In the genomic region with DNA sequence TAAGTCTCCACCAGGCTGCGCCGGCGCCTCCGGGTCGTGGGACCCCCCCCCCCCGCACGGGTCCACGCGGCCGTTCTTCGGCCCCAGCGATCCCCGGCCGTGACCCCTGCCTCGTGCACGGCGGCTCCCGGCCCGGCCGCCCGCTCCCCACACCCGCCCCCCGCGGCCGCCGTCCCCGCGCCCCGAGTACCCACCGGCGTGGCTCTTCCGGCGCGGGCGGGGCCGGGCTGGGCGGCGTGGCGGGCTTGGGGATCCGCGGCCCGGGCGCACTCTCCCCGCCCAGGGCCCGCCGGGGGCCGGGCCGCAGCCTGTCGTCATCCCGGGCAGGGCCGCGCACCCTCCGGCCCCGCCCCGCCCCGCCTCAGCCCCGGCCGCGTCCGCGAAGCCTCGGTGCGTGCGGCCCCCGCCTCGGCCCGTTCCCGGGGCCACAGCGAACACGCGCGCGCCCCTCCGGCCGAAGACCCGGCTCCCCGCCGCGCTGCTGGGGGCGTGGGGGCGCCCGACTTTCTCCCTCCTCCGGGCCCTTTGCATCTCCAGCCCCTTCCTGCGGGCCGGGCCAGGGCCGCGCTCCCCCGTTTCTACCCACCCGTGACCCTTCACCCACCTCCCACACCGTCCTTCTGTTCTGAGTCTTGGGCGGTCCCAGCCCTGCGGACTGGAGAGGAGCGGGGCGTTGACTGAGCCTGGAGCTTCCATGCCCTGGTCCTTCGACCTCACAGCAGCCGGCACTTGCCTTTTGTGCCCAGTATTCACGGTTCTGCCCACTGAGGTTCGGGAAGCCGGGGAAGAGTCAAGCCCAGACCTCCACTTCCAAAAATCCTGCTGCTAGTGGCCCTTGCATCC, we compare ENCODE assay signal across 8 cellular contexts.
DNase-seq lines count a peak whose midpoint lies in the region; ATAC-seq and TF ChIP-seq lines count a peak whose summit lies in the region.

No MANE protein-coding gene starts in this region.

- TF ChIP-seq CTCF in SU-DHL-6 (IDR thresholded peaks at IDR 0.05; ENCODE audit: insufficient read depth, low read length, poor library complexity, severe bottlenecking), result no peak
- TF ChIP-seq CTCF in choroid plexus epithelial cell (conservative IDR thresholded peaks at IDR 0.05; ENCODE audit: low read depth, low read length), result no peak

- peak; percentile 12 to 32 for DNase-seq in activated CD4-positive, alpha-beta T cell treated with anti-CD3 and anti-CD28 coated beads for 4 hours
- no peak for DNase-seq in activated CD4-positive, alpha-beta T cell treated with anti-CD3 and anti-CD28 coated beads, Interleukin-2, amount 50 U/mL, for 4 hours
- DNase-seq in choroid plexus epithelial cell (ENCODE audit: low read depth) (peak; percentile 35), left kidney (ENCODE audit: low read depth, low spot score) (peak; percentile 66)
- DNase-seq in stimulated activated naive CD8-positive, alpha-beta T cell treated with anti-CD3 and anti-CD28 coated beads, Interleukin-15, Interleukin-2, amounts not matched to agents 100 U/mL and 50 U/mL, for 24 hours, result peak; percentile 67
- no peak for DNase-seq in NK-92 treated with Interleukin-12 subunit alpha and Interleukin-12 subunit beta, amount 100 ng/mL, for 24 hours (lab: John Stamatoyannopoulos, UW)

- no peaks in the 10 kb centered on the region for H3K27me3 ChIP-seq in SU-DHL-6 (ENCODE audit: low read length)

- no peaks in the 10 kb centered on the region for H3K9me2 ChIP-seq in SU-DHL-6 (replicated peaks; ENCODE audit: insufficient read depth, low read length)

- ATAC-seq in HG03025 (IDR thresholded peaks at IDR 0.05; ENCODE audit: low FRiP score, unreplicated experiment), result peak; percentile 37
- peak; percentile 51 for ATAC-seq in stimulated activated naive CD8-positive, alpha-beta T cell treated with anti-CD3 and anti-CD28 coated beads, Interleukin-15, Interleukin-2, amounts not matched to agents 100 U/mL and 50 U/mL, for 24 hours

- no peaks in the 10 kb centered on the region for H3K9me3 ChIP-seq in SU-DHL-6 (ENCODE audit: insufficient read depth, low read length)

- H2AFZ ChIP-seq in SU-DHL-6 (ENCODE audit: low read depth, low read length, severe bottlenecking), result peak overlapping the region; percentile 73

- H3K9ac ChIP-seq in SU-DHL-6 (ENCODE audit: low read length), result peak overlapping the region; percentile 82

- no peaks in the 10 kb centered on the region for H4K20me1 ChIP-seq in SU-DHL-6 (ENCODE audit: low read depth, low read length)

- H3K4me3 ChIP-seq in SU-DHL-6 (ENCODE audit: insufficient read depth, low read length, poor library complexity, severe bottlenecking), result peak overlapping the region; percentile 89
- H3K4me3 ChIP-seq in choroid plexus epithelial cell (ENCODE audit: low read depth, low read length), result peak overlapping the region; percentile 72

- no peaks in the 10 kb centered on the region for H3K79me2 ChIP-seq in SU-DHL-6 (ENCODE audit: insufficient read depth, low read length)

- H3F3A ChIP-seq in SU-DHL-6 (ENCODE audit: insufficient read depth), result peaks cover 28% of the 10 kb centered on the region

- H3K36me3 ChIP-seq in SU-DHL-6 (ENCODE audit: low read length), result no peaks in the 10 kb centered on the region

- H3K4me2 ChIP-seq in SU-DHL-6 (ENCODE audit: low read depth, low read length, poor library complexity, severe bottlenecking), result peak overlapping the region; percentile 73

- peak overlapping the region; percentile 73 for H3K27ac ChIP-seq in SU-DHL-6 (ENCODE audit: low read depth, low read length)

Comparison
In these comparisons a context has a peak if more than half of its experiments do, and no peak if none do; other contexts are left out.
1. DNase-seq: peak in activated CD4-positive, alpha-beta T cell treated with anti-CD3 and anti-CD28 coated beads for 4 hours (2 of 2), choroid plexus epithelial cell (single experiment), left kidney (single experiment) and stimulated activated naive CD8-positive, alpha-beta T cell treated with anti-CD3 and anti-CD28 coated beads, Interleukin-15, Interleukin-2, amounts not matched to agents 100 U/mL and 50 U/mL, for 24 hours (single experiment); none in activated CD4-positive, alpha-beta T cell treated with anti-CD3 and anti-CD28 coated beads, Interleukin-2, amount 50 U/mL, for 4 hours (0 of 2) and NK-92 treated with Interleukin-12 subunit alpha and Interleukin-12 subunit beta, amount 100 ng/mL, for 24 hours (single experiment).